Comparison of ENCODE assay signal across 9 cellular contexts in the genomic region with DNA sequence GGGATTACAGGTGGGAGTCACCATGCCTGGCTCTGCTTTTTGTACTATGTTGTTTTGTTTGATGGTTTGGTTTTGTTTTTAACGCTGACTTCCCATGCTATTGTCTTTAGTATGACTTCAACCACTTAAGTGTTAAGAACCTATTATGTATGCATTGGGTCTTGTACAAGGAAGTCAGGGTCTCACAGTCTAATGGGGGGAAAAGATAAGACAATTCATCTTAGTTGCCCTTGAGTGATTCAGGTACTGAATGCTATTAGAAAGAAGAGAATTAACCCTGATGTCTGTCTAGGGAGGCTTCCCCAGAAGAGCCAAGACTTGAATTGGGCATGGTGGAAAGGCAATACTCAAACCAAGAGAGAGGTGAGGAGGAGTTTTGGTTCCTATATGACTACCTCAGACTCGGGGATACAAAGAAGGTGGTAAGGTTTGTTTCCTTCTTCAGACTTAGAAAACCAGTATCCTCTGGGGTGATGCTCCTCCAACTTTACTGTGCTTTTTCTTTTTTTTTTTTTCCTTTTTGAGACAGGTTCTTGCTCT.
DNase-seq lines count a peak whose midpoint lies in the region; ATAC-seq lines count a peak whose summit lies in the region.
"Had no signal": no experiment of that assay in that cellular context is flagged by ENCODE, and none has a peak within 500 bp of the region (broad histone marks: within the 10 kb centered on the region; RNA-seq: fewer than 3 reads in every experiment).

No MANE protein-coding gene starts in this region.

- H3K4me3 Mint-ChIP-seq in activated naive CD8-positive, alpha-beta T cell treated with anti-CD3 and anti-CD28 coated beads for 36 hours = peak overlapping the region; percentile 39

- no peaks in the 10 kb centered on the region for H3K27me3 Mint-ChIP-seq in activated naive CD8-positive, alpha-beta T cell treated with anti-CD3 and anti-CD28 coated beads for 36 hours

- H3K9me3 Mint-ChIP-seq in activated naive CD8-positive, alpha-beta T cell treated with anti-CD3 and anti-CD28 coated beads for 36 hours = peaks cover 2% of the 10 kb centered on the region

- H3K27ac Mint-ChIP-seq in activated naive CD8-positive, alpha-beta T cell treated with anti-CD3 and anti-CD28 coated beads for 36 hours = peak overlapping the region; percentile 94

- peaks cover 24% of the 10 kb centered on the region for H3K36me3 Mint-ChIP-seq in activated naive CD8-positive, alpha-beta T cell treated with anti-CD3 and anti-CD28 coated beads for 36 hours

- ATAC-seq in GM18502 (IDR thresholded peaks at IDR 0.05; ENCODE audit: poor library complexity, unreplicated experiment) (peak; percentile 80), GM19438 (IDR thresholded peaks at IDR 0.05; ENCODE audit: low read depth, unreplicated experiment) (peak; percentile 60), HG03066 (IDR thresholded peaks at IDR 0.05; ENCODE audit: low read depth, unreplicated experiment) (peak; percentile 79)

- H3K4me1 Mint-ChIP-seq in activated naive CD8-positive, alpha-beta T cell treated with anti-CD3 and anti-CD28 coated beads for 36 hours = peaks cover 75% of the 10 kb centered on the region

- peak; percentile 47 for DNase-seq in activated naive CD8-positive, alpha-beta T cell treated with anti-CD3 and anti-CD28 coated beads for 36 hours
- no peak for DNase-seq in A172 (ENCODE audit: low spot score)
- no peak for DNase-seq in hippocampal formation (lab: John Stamatoyannopoulos, UW)
- no peak for DNase-seq in epidermal melanocyte (ENCODE audit: insufficient read length, low spot score)
- no peak for DNase-seq in activated gamma-delta T cell treated with Interleukin-2 at 50 U/mL for 16 hours
- DNase-seq: RPMI8226 had no signal
